Comparison of ENCODE assay signal across 17 cellular contexts in the genomic region with DNA sequence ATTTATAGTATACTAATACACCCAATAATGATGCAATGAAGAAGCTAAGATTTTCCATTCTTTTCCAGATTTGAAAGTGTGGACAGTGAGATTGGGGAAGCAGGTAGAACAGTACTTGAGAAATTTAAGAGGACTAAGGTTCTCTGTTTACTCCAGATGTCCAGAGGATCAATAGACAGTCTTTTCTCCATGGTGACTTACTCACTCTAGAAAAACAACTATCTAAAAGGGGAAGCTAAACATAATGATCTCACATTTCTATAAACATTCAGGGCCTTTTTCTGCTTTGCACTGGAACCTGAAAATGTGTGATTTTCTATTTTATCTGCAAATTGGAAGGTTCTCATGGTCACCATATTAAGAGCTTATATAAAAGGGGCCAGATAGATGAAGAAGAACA.
DNase-seq lines count a peak whose midpoint lies in the region; ATAC-seq and TF ChIP-seq lines count a peak whose summit lies in the region.
"Had no signal": no experiment of that assay in that cellular context is flagged by ENCODE, and none has a peak within 500 bp of the region (broad histone marks: within the 10 kb centered on the region; RNA-seq: fewer than 3 reads in every experiment).

No MANE protein-coding gene starts in this region.

- CTCF ChIA-PET in IMR-90 (lab: Yijun Ruan, JAX), result no interaction called here

- H2BK15ac ChIP-seq in IMR-90 (ENCODE audit: low read depth, low read length), result no peak overlapping the region

- H3K79me1 ChIP-seq in IMR-90 (ENCODE audit: low read depth in 1 of 2, low read length in 2 of 2), result no peaks in the 10 kb centered on the region

- no peak overlapping the region for H3K27ac ChIP-seq in IMR-90 (ENCODE audit: insufficient read depth, low read length)
- H3K27ac ChIP-seq: 22Rv1; A549; BLaER1 treated with 17β-estradiol and CSF1 and Interleukin-3, amounts not matched to agents 10 nM and 100 nM; C4-2B had no signal

- in situ Hi-C loops in IMR-90 (cut with MboI; ENCODE audit: low sequenced_read_pairs), result no loop called here

- H3K9me1 ChIP-seq in IMR-90 (ENCODE audit: insufficient read depth, low read length), result no peaks in the 10 kb centered on the region

- BruUV-seq in IMR-90 (replicated peaks; lab: Mats Ljungman, UMichigan), result no TSS peak

- dilution Hi-C loops in IMR-90 (cut with HindIII; ENCODE audit: low sequenced_read_pairs, unreplicated experiment), result no loop called here

- H3K23ac ChIP-seq in IMR-90 (ENCODE audit: low read depth, low read length), result no peak overlapping the region

- 0 out of 2 replicates have a peak, but pooled peaks cover 2% of the 10 kb centered on the region for H3K4me1 ChIP-seq in IMR-90 (ENCODE audit: control insufficient read depth, insufficient read depth, low read length)
- H3K4me1 ChIP-seq: A549, Caco-2 had no signal

- ATAC-seq in IMR-90 (ENCODE audit: low read depth) (peak; percentile 74), HG03039 (IDR thresholded peaks at IDR 0.05; ENCODE audit: unreplicated experiment) (no peak)
- ATAC-seq: A549; CD8-positive, alpha-beta T cell had no signal

- TF ChIP-seq POLR2A in IMR-90 (IDR thresholded peaks at IDR 0.05; ENCODE audit: low read depth, low read length), result no peak

- H2BK5ac ChIP-seq in IMR-90 (ENCODE audit: low read depth, low read length, poor library complexity, severe bottlenecking), result no peak overlapping the region

- peak; percentile 10 for DNase-seq in DMS53 (lab: John Stamatoyannopoulos, UW)
- no peak for DNase-seq in DMS53 treated with DMSO at 0.1 percent for 48 hours (lab: John Stamatoyannopoulos, UW; ENCODE audit: unreplicated experiment)
- DNase-seq in IMR-90, result peak; percentile 65
- DNase-seq in kidney tubule cell (ENCODE audit: low spot score), result peak; percentile 17
- no peak for DNase-seq in anterior cingulate cortex (lab: John Stamatoyannopoulos, UW)
- DNase-seq: AML-193; Caco-2; Calu3; CD4-positive, alpha-beta T cell; CD8-positive, alpha-beta T cell; DMS79 treated with DMSO at 0.1 percent for 48 hours; GF-D8 had no signal

- H3K4me2 ChIP-seq in IMR-90 (ENCODE audit: low read depth, low read length), result no peak overlapping the region; the same call in 1 of the 2 replicates
- H3K4me2 ChIP-seq: A549; BLaER1 treated with 17β-estradiol and CSF1 and Interleukin-3, amounts not matched to agents 10 nM and 100 nM had no signal

- no peak overlapping the region for H3K18ac ChIP-seq in IMR-90 (ENCODE audit: low read depth, low read length)

- no peak overlapping the region for H3K4ac ChIP-seq in IMR-90 (ENCODE audit: low read depth, low read length)

- H2AK5ac ChIP-seq in IMR-90 (ENCODE audit: low read depth, low read length), result no peak overlapping the region

- H3K9me3 ChIP-seq in IMR-90 (ENCODE audit: control insufficient read depth, insufficient read depth, low read length), result no peaks in the 10 kb centered on the region
- H3K9me3 ChIP-seq: A549; BLaER1 treated with 17β-estradiol and CSF1 and Interleukin-3, amounts not matched to agents 10 nM and 100 nM; Caco-2 had no signal

- POLR2A ChIA-PET in IMR-90 (lab: Charles Lee; ENCODE audit: unreplicated experiment), result no interaction called here

- H2AK9ac ChIP-seq in IMR-90 (replicated peaks; ENCODE audit: low read depth, low read length, poor library complexity), result no peak overlapping the region

- no peak overlapping the region for H2BK120ac ChIP-seq in IMR-90 (ENCODE audit: low read depth, low read length)

- H2AFZ ChIP-seq in IMR-90 (replicated peaks; ENCODE audit: low read length, poor library complexity), result no peak overlapping the region

- no peak for TF ChIP-seq RAD21 in IMR-90 (IDR thresholded peaks at IDR 0.05; ENCODE audit: low read length)

- no peak overlapping the region for H3K9ac ChIP-seq in IMR-90 (ENCODE audit: low read depth, low read length)
- H3K9ac ChIP-seq: BLaER1 treated with 17β-estradiol and CSF1 and Interleukin-3, amounts not matched to agents 10 nM and 100 nM had no signal

- H4K5ac ChIP-seq in IMR-90 (ENCODE audit: low read depth, low read length), result no peak overlapping the region

- no peaks in the 10 kb centered on the region for H3K36me3 ChIP-seq in IMR-90 (ENCODE audit: control insufficient read depth, insufficient read depth, low read length)
- H3K36me3 ChIP-seq: BLaER1 treated with 17β-estradiol and CSF1 and Interleukin-3, amounts not matched to agents 10 nM and 100 nM had no signal

- no peak overlapping the region for H4K91ac ChIP-seq in IMR-90 (ENCODE audit: insufficient read depth, low read depth, low read length)

- H4K20me1 ChIP-seq in IMR-90 (ENCODE audit: insufficient read depth, low read length), result no peaks in the 10 kb centered on the region
- H4K20me1 ChIP-seq: BLaER1 treated with 17β-estradiol and CSF1 and Interleukin-3, amounts not matched to agents 10 nM and 100 nM had no signal

- H3K4me3 ChIP-seq in IMR-90 (ENCODE audit: insufficient read depth, low read depth, low read length), result no peak overlapping the region
- H3K4me3 ChIP-seq: A549; BLaER1 treated with 17β-estradiol and CSF1 and Interleukin-3, amounts not matched to agents 10 nM and 100 nM had no signal

- no peak overlapping the region for H3K14ac ChIP-seq in IMR-90 (replicated peaks; ENCODE audit: low read depth, low read length)

- intact Hi-C loops in IMR-90 (cut with micrococcal nuclease), result no loop called here

- no peak overlapping the region for H4K8ac ChIP-seq in IMR-90 (ENCODE audit: low read depth in 2 of 2, low read length in 2 of 2)

- peaks cover 3% of the 10 kb centered on the region; the same call in 1 of the 2 replicates for H3K27me3 ChIP-seq in IMR-90 (ENCODE audit: control insufficient read depth, insufficient read depth, low read length)
- H3K27me3 ChIP-seq: BLaER1 treated with 17β-estradiol and CSF1 and Interleukin-3, amounts not matched to agents 10 nM and 100 nM had no signal

- no peak overlapping the region for H3K56ac ChIP-seq in IMR-90 (ENCODE audit: extremely low read depth, insufficient read depth, low read length)

- no peak for TF ChIP-seq CTCF in IMR-90 (conservative IDR thresholded peaks at IDR 0.05; ENCODE audit: low read depth, low read length)

- H2BK20ac ChIP-seq in IMR-90 (ENCODE audit: low read depth, low read length), result no peak overlapping the region

TF ChIP-seq in IMR-90, 13 proteins besides CTCF, POLR2A, EP300 and RAD21:
- TF ChIP-seq, protein P1, sequence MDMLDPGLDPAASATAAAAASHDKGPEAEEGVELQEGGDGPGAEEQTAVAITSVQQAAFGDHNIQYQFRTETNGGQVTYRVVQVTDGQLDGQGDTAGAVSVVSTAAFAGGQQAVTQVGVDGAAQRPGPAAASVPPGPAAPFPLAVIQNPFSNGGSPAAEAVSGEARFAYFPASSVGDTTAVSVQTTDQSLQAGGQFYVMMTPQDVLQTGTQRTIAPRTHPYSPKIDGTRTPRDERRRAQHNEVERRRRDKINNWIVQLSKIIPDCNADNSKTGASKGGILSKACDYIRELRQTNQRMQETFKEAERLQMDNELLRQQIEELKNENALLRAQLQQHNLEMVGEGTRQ (IDR thresholded peaks at IDR 0.05; ENCODE audit: low read depth, low read length), result no peak
- TF ChIP-seq RFX5 (IDR thresholded peaks at IDR 0.05; ENCODE audit: low read depth, low read length) (no peak), MAFK (IDR thresholded peaks at IDR 0.05; ENCODE audit: low read depth, low read length) (no peak), RCOR1 (IDR thresholded peaks at IDR 0.05; ENCODE audit: insufficient replicate concordance, low read length) (no peak), MAZ (IDR thresholded peaks at IDR 0.05; ENCODE audit: borderline replicate concordance, low read depth, low read length) (no peak), BHLHE40 (IDR thresholded peaks at IDR 0.05; ENCODE audit: low read depth, low read length) (no peak), SMC3 (IDR thresholded peaks at IDR 0.05; ENCODE audit: low read depth, low read length) (no peak), NFE2L2 (IDR thresholded peaks at IDR 0.05; ENCODE audit: low read depth, low read length) (no peak)
- TF ChIP-seq, protein P2, sequence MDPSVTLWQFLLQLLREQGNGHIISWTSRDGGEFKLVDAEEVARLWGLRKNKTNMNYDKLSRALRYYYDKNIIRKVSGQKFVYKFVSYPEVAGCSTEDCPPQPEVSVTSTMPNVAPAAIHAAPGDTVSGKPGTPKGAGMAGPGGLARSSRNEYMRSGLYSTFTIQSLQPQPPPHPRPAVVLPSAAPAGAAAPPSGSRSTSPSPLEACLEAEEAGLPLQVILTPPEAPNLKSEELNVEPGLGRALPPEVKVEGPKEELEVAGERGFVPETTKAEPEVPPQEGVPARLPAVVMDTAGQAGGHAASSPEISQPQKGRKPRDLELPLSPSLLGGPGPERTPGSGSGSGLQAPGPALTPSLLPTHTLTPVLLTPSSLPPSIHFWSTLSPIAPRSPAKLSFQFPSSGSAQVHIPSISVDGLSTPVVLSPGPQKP (IDR thresholded peaks at IDR 0.05; ENCODE audit: borderline replicate concordance, low read depth, low read length), result no peak

Comparison
In these comparisons a context has a peak if more than half of its experiments do, and no peak if none do; other contexts are left out.
1. DNase-seq: peak in DMS53 (single experiment), IMR-90 (single experiment) and kidney tubule cell (single experiment); none in DMS53 treated with DMSO at 0.1 percent for 48 hours (single experiment) and anterior cingulate cortex (0 of 58).